9 cellular contexts compared by ENCODE assay signal in genomic region chr2:28394997-28395333, GRCh38. TPM values are rescaled to one million over a fixed set of nuclear protein-coding genes. Genes with fewer than 3 reads are reported as not detected.
DNase-seq lines count a peak whose midpoint lies in the region; ATAC-seq and TF ChIP-seq lines count a peak whose summit lies in the region.
"Had no signal": no experiment of that assay in that cellular context is flagged by ENCODE, and none has a peak within 500 bp of the region (broad histone marks: within the 10 kb centered on the region; RNA-seq: fewer than 3 reads in every experiment).

No MANE protein-coding gene starts in this region.

- TF ChIP-seq CTCF in AG04450 (IDR thresholded peaks at IDR 0.05; ENCODE audit: low read depth, low read length) (no peak), PC-3 (conservative IDR thresholded peaks at IDR 0.05; ENCODE audit: low read depth, low read length) (no peak), epithelial cell of proximal tubule (conservative IDR thresholded peaks at IDR 0.05; ENCODE audit: low read depth, low read length) (no peak)

- H3K9me3 ChIP-seq in AG04450 (ENCODE audit: control insufficient read depth, insufficient read depth, low read length) = no peaks in the 10 kb centered on the region; the same call in 1 of the 2 replicates
- H3K9me3 ChIP-seq in PC-3 (ENCODE audit: low read length) = no peaks in the 10 kb centered on the region
- H3K9me3 ChIP-seq in neuronal stem cell (replicated peaks in 1 of 2; ENCODE audit: control insufficient read depth in 2 of 2, insufficient read depth in 1 of 2, low read depth in 1 of 2, low read length in 2 of 2) = no peaks in the 10 kb centered on the region

- no peak overlapping the region for H2BK15ac ChIP-seq in neuronal stem cell (ENCODE audit: low read length)

- intact Hi-C loops in PC-3 (cut with micrococcal nuclease) = loop anchor here (2.0 to 5.0 kb wide), 3 partner anchors 53 to 504 kb away; partner anchors contain the start of genes BABAM2 and RBKS

- no peak overlapping the region for H3K14ac ChIP-seq in neuronal stem cell (ENCODE audit: low read length)

- H4K91ac ChIP-seq in neuronal stem cell (ENCODE audit: low read depth, low read length, poor library complexity) = no peak overlapping the region

- no TSS peak for BruUV-seq in PC-3 (replicated peaks; lab: Mats Ljungman, UMichigan)

- H4K8ac ChIP-seq in neuronal stem cell (ENCODE audit: low read depth, low read length) = no peak overlapping the region

- H2AFZ ChIP-seq in PC-3 (ENCODE audit: low read length) (no peak overlapping the region), neuronal stem cell (ENCODE audit: low read length) (no peak overlapping the region)

- H3K9me2 ChIP-seq in PC-3 (replicated peaks; ENCODE audit: low read length) = no peaks in the 10 kb centered on the region

- H2BK120ac ChIP-seq in neuronal stem cell (ENCODE audit: low read depth, low read length) = no peak overlapping the region

- H3K18ac ChIP-seq in neuronal stem cell (ENCODE audit: low read length) = no peak overlapping the region

- H3K4me3 ChIP-seq in AG04450 (ENCODE audit: low read depth, low read length) = peak overlapping the region; percentile 74
- H3K4me3 ChIP-seq in PC-3 (ENCODE audit: low read length) = peak overlapping the region; percentile 87
- H3K4me3 ChIP-seq in epithelial cell of proximal tubule (ENCODE audit: low read depth, low read length) = peak overlapping the region; percentile 77
- H3K4me3 ChIP-seq in neuronal stem cell (ENCODE audit: low read length in 2 of 2) = peak overlapping the region in 1 of 2 donors; percentile 94

- peaks cover 13% of the 10 kb centered on the region for H3K36me3 ChIP-seq in PC-3 (ENCODE audit: low read depth, low read length)
- no peaks in the 10 kb centered on the region for H3K36me3 ChIP-seq in neuronal stem cell (replicated peaks in 1 of 2; ENCODE audit: control insufficient read depth in 2 of 2, insufficient read depth in 2 of 2, low read length in 2 of 2)

- no peak overlapping the region for H2BK12ac ChIP-seq in neuronal stem cell (ENCODE audit: low read length)

- peaks cover 74% of the 10 kb centered on the region for H3K79me2 ChIP-seq in PC-3 (ENCODE audit: low read length)

- peaks cover 8% of the 10 kb centered on the region for H3K79me1 ChIP-seq in neuronal stem cell (ENCODE audit: low read depth, low read length)

- H3F3A ChIP-seq in PC-3 (ENCODE audit: low read length, unreplicated experiment) = no peaks in the 10 kb centered on the region

- H3K4me1 ChIP-seq in PC-3 (ENCODE audit: insufficient read depth, low read length) = peaks cover 34% of the 10 kb centered on the region
- H3K4me1 ChIP-seq in neuronal stem cell (ENCODE audit: control insufficient read depth in 2 of 2, insufficient read depth in 1 of 2, low read depth in 1 of 2, low read length in 2 of 2) = peaks cover 18 to 35% of the 10 kb centered on the region in 2 donors

- POLR2A ChIA-PET in AG04450 (lab: Yijun Ruan, JAX) (interaction anchor here (0.8 kb wide), 1 partner anchor 314 kb away, joined by 3 read pairs; no protein-coding TSS in a partner anchor), PC-3 (lab: Charles Lee; ENCODE audit: unreplicated experiment) (no interaction called here)

- no peak overlapping the region for H2AK5ac ChIP-seq in neuronal stem cell (ENCODE audit: low read depth, low read length)

- DNase-seq in AG04450 (ENCODE audit: low read depth, low spot score) (no peak), PC-3 (no peak), epithelial cell of proximal tubule (ENCODE audit: low read depth) (no peak), neuronal stem cell (ENCODE audit: low spot score) (no peak), Ammon's horn (ENCODE audit: low spot score) (no peak), NCI-H2029 treated with DMSO at 0.1 percent for 48 hours (lab: John Stamatoyannopoulos, UW) (no peak)

- no CpG with 5 or more reads among the region's 7 CpGs for WGBS in neuronal stem cell (ENCODE audit: extremely low coverage in 2 of 2, insufficient read length in 2 of 2, insufficient replicate concordance in 1 of 2), 2 donors

- no peak overlapping the region for H3K4ac ChIP-seq in neuronal stem cell (ENCODE audit: low read length)

- CTCF ChIA-PET in AG04450 (lab: Charles Lee) (interaction anchor here (1.3 kb wide), 1 partner anchor 641 kb away, joined by 4 read pairs; no protein-coding TSS in a partner anchor), PC-3 (lab: Charles Lee) (no interaction called here)

- ATAC-seq in PC-3 (no peak), GM19397 (IDR thresholded peaks at IDR 0.05; ENCODE audit: unreplicated experiment) (no peak), HG03342 (IDR thresholded peaks at IDR 0.05; ENCODE audit: unreplicated experiment) (no peak)
- ATAC-seq: activated CD8-positive, alpha-beta memory T cell treated with anti-CD3 and anti-CD28 coated beads, Interleukin-2, amount 10 ng/mL, durations not matched to agents 7 days and 5 days had no signal

- peak overlapping the region; percentile 99 for H3K27ac ChIP-seq in AG04450 (ENCODE audit: low read depth, low read length)
- peak overlapping the region; percentile 66 for H3K27ac ChIP-seq in PC-3 (ENCODE audit: low read length)
- no peak overlapping the region for H3K27ac ChIP-seq in neuronal stem cell (replicated peaks; ENCODE audit: low read length)

- peaks cover 52% of the 10 kb centered on the region for H4K20me1 ChIP-seq in PC-3 (ENCODE audit: low read length)

- H3K9ac ChIP-seq in PC-3 (ENCODE audit: low read length) (peak overlapping the region; percentile 97), neuronal stem cell (ENCODE audit: low read depth, low read length, poor library complexity) (no peak overlapping the region)

- H2BK5ac ChIP-seq in neuronal stem cell (ENCODE audit: low read length) = no peak overlapping the region

- H3K27me3 ChIP-seq in AG04450 (ENCODE audit: control insufficient read depth, insufficient read depth, low read length) (no peaks in the 10 kb centered on the region), PC-3 (ENCODE audit: low read length) (no peaks in the 10 kb centered on the region), neuronal stem cell (ENCODE audit: control insufficient read depth in 3 of 3, insufficient read depth in 3 of 3, low read depth in 1 of 3, low read length in 3 of 3) (no peaks in the 10 kb centered on the region)

- H3K4me2 ChIP-seq in PC-3 (ENCODE audit: low read length) (peak overlapping the region; percentile 86), neuronal stem cell (ENCODE audit: insufficient read depth, low read length, poor library complexity, severe bottlenecking) (peak overlapping the region; percentile 52)

- no peak overlapping the region for H3K23ac ChIP-seq in neuronal stem cell (ENCODE audit: low read depth, low read length, poor library complexity)

RNA-seq across cellular contexts. Expression of gene FOSL2, which starts 2.3 kb away (rescaled TPM):
- polyA plus RNA-seq in AG04450 (2011; rRNA removed) = 45.3 and 50.3 TPM in 2 replicates
- 105 and 117 TPM in 2 replicates for polyA minus RNA-seq in AG04450 (2011; rRNA and poly(A)+ RNA removed)
- total RNA-seq in PC-3 (2014; rRNA removed) (34.2 and 46.8 TPM in 2 replicates), epithelial cell of proximal tubule (91.8 and 103 TPM in 2 replicates)
- polyA plus RNA-seq in neuronal stem cell (2013, experiment 1 of 2) = 6.6 TPM
- 6.6 TPM for polyA plus RNA-seq in neuronal stem cell (2013, experiment 2 of 2)
